8 cellular contexts compared by ENCODE assay signal in the genomic region with DNA sequence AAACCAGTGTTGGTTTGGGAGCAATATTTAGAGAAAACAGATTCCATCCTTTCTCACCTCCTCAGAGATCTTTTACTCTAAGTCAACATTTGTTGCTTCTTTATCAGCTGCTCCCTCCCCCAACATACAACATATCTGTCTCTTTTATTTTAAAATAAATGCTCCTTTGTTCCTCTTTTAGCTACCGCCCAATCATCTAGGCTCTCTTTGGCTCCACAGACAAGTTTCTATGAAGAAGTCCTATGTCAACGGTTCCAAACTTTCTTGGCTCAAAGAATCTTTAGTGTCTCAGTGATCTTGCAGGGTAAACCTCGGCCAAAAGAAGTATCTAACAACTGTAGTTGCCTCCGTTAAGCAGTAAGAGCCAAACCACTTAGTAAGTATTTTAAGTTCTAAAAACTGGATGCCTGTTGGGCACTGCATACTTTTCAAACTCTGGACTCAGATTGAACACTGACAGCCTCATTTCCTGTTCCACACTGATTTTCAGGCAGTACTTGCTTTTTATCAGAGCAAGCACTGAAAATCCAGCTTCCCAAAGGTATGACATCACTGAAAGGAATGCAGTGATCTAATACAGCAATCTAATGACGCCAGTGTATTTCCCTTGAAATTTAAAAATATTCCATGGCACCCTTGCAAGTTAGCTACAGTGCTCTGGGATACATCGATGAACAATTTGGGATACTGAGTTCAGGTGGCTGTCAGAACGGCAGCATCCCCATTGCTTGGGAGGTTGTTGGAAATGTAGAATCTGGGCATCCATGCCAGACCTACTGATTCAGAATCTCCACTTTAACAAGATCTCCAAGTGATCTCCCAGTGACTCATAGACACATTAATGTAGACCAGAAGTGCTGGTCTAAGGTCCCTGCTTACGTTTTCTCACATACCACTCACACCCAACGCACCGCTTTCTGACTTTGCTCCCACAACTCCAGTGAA.
DNase-seq lines count a peak whose midpoint lies in the region; ATAC-seq and TF ChIP-seq lines count a peak whose summit lies in the region.

No MANE protein-coding gene starts in this region.

- peaks cover 55% of the 10 kb centered on the region for H3K36me3 Mint-ChIP-seq in nephron progenitor cell (ENCODE audit: low read depth)

- no peaks in the 10 kb centered on the region for H3K27me3 Mint-ChIP-seq in nephron progenitor cell (ENCODE audit: low read depth, poor library complexity)

- H3K27ac ChIP-seq in effector memory CD4-positive, alpha-beta T cell (ENCODE audit: insufficient read depth, low read length, poor library complexity, severe bottlenecking), result no peak overlapping the region

- no peaks in the 10 kb centered on the region for H3K4me1 ChIP-seq in effector memory CD4-positive, alpha-beta T cell (ENCODE audit: control insufficient read depth, insufficient read depth, low read length, poor library complexity, severe bottlenecking)

- H3K27ac Mint-ChIP-seq in nephron progenitor cell, result peak overlapping the region; percentile 93

- no peaks in the 10 kb centered on the region for H3K9me3 ChIP-seq in effector memory CD4-positive, alpha-beta T cell (ENCODE audit: control insufficient read depth, low read length)

- H3K4me3 ChIP-seq in epithelial cell of esophagus (ENCODE audit: low read length), result no peak overlapping the region
- H3K4me3 ChIP-seq in effector memory CD4-positive, alpha-beta T cell (ENCODE audit: insufficient read depth, low read depth, low read length, poor library complexity, severe bottlenecking), result no peak overlapping the region

- H3K36me3 ChIP-seq in effector memory CD4-positive, alpha-beta T cell (ENCODE audit: control insufficient read depth, insufficient read depth, low read length), result no peaks in the 10 kb centered on the region

- no peak for TF ChIP-seq CTCF in epithelial cell of esophagus (IDR thresholded peaks at IDR 0.05; ENCODE audit: insufficient read depth, low read depth, low read length, missing control alignments)
- no peak for TF ChIP-seq CTCF in nephron progenitor cell (IDR thresholded peaks at IDR 0.05)

- DNase-seq in AG20443 (ENCODE audit: low spot score) (peak; percentile 90), NOMO-1 treated with DMSO at 0.1 percent for 48 hours (lab: John Stamatoyannopoulos, UW; ENCODE audit: unreplicated experiment) (peak; percentile 68), epithelial cell of esophagus (ENCODE audit: low read depth) (peak; percentile 89), nephron progenitor cell (no peak), NCI-H345 treated with DMSO at 0.1 percent for 48 hours (lab: John Stamatoyannopoulos, UW; ENCODE audit: unreplicated experiment) (no peak)
- no peak for DNase-seq in effector memory CD4-positive, alpha-beta T cell

- H3K27me3 ChIP-seq in effector memory CD4-positive, alpha-beta T cell (replicated peaks; ENCODE audit: control insufficient read depth, insufficient read depth, low read length, poor library complexity, severe bottlenecking), result no peaks in the 10 kb centered on the region

- no peaks in the 10 kb centered on the region for H3K9me3 Mint-ChIP-seq in nephron progenitor cell

- H3K4me1 Mint-ChIP-seq in nephron progenitor cell, result peaks cover 22% of the 10 kb centered on the region

- ATAC-seq in GM18520 (IDR thresholded peaks at IDR 0.05; ENCODE audit: unreplicated experiment) (no peak), HG03045 (IDR thresholded peaks at IDR 0.05; ENCODE audit: unreplicated experiment) (no peak)

- H3K4me3 Mint-ChIP-seq in nephron progenitor cell, result no peak overlapping the region

Comparison
In these comparisons a context has a peak if more than half of its experiments do, and no peak if none do; other contexts are left out.
1. DNase-seq: peak in AG20443 (single experiment), NOMO-1 treated with DMSO at 0.1 percent for 48 hours (single experiment) and epithelial cell of esophagus (single experiment); none in nephron progenitor cell (single experiment), effector memory CD4-positive, alpha-beta T cell (0 of 3) and NCI-H345 treated with DMSO at 0.1 percent for 48 hours (single experiment).